18 cellular contexts compared by ENCODE assay signal in the genomic region with DNA sequence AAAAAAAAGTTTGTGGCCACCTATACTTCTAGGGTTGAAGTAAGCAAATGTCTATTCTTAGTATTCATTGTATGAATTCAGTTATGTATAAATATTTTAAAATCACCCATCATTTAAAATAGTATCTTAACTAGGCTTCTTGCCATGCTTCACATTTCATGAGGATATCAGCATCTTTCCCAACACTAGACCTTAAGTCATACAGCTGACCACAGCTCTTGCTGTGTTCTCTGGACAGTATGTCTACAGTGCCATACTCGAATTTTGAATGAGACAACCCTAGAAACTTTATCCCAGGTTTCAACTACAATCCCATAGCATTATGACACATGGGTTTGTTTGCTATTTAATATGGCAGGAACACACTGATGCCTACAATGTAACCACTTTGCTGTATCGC. TPM values are rescaled to one million over a fixed set of nuclear protein-coding genes. Genes with fewer than 3 reads are reported as not detected.
DNase-seq lines count a peak whose midpoint lies in the region; ATAC-seq and TF ChIP-seq lines count a peak whose summit lies in the region.
"Had no signal": no experiment of that assay in that cellular context is flagged by ENCODE, and none has a peak within 500 bp of the region (broad histone marks: within the 10 kb centered on the region; RNA-seq: fewer than 3 reads in every experiment).

No MANE protein-coding gene starts in this region.

- TF ChIP-seq CTCF in MCF 10A (IDR thresholded peaks at IDR 0.05; ENCODE audit: unreplicated experiment) = no peak
- no peak for TF ChIP-seq CTCF in breast epithelium (IDR thresholded peaks at IDR 0.05)
- no peak for TF ChIP-seq CTCF in fibroblast of pulmonary artery (IDR thresholded peaks at IDR 0.05; ENCODE audit: low read length, missing control alignments)
- no peak for TF ChIP-seq CTCF in Calu3 (IDR thresholded peaks at IDR 0.05; ENCODE audit: unreplicated experiment)

- no peaks in the 10 kb centered on the region for H3K4me1 ChIP-seq in breast epithelium

- H3K27ac Mint-ChIP-seq in MCF 10A (ENCODE audit: low read depth, unreplicated experiment) (peak overlapping the region; percentile 77), Calu3 (ENCODE audit: unreplicated experiment) (no peak overlapping the region)
- peak overlapping the region; percentile 0 for H3K27ac Mint-ChIP-seq in activated T-helper 17 cell treated with anti-CD3 and anti-CD28 coated beads, Interleukin-2, amount 50 U/mL, for 72 hours
- peak overlapping the region; percentile 35 for H3K27ac Mint-ChIP-seq in stimulated activated memory B cell treated with anti-CD40 and anti-IgM and Interleukin-4, amounts not matched to agents 10 μg/mL and 1 μg/mL and 100 μg/mL, for 72 hours

- POLR2A ChIA-PET in MCF 10A (lab: Yijun Ruan, JAX) = interaction anchor here (0.7 kb wide), 1 partner anchor 261 kb away, joined by 3 read pairs; no protein-coding TSS in a partner anchor

- TF ChIP-seq POLR2A in breast epithelium (IDR thresholded peaks at IDR 0.05) (no peak), erythroblast (IDR thresholded peaks at IDR 0.05; ENCODE audit: low read length) (no peak)

- no peak overlapping the region for H3K27ac ChIP-seq in breast epithelium
- H3K27ac ChIP-seq: C4-2B had no signal

- no peaks in the 10 kb centered on the region for H3K27me3 ChIP-seq in breast epithelium

- H3K4me1 Mint-ChIP-seq in MCF 10A (ENCODE audit: insufficient read depth, unreplicated experiment) (peaks cover 12% of the 10 kb centered on the region), Calu3 (ENCODE audit: low read depth, unreplicated experiment) (peaks cover 8% of the 10 kb centered on the region)
- peaks cover 5% of the 10 kb centered on the region for H3K4me1 Mint-ChIP-seq in activated T-helper 17 cell treated with anti-CD3 and anti-CD28 coated beads, Interleukin-2, amount 50 U/mL, for 72 hours
- peaks cover 44% of the 10 kb centered on the region for H3K4me1 Mint-ChIP-seq in stimulated activated memory B cell treated with anti-CD40 and anti-IgM and Interleukin-4, amounts not matched to agents 10 μg/mL and 1 μg/mL and 100 μg/mL, for 72 hours

- no peak for ATAC-seq in activated T-helper 17 cell treated with anti-CD3 and anti-CD28 coated beads, Interleukin-2, amount 50 U/mL, for 72 hours (replicated peaks)
- ATAC-seq in stimulated activated memory B cell treated with anti-CD40 and anti-IgM and Interleukin-4, amounts not matched to agents 10 μg/mL and 1 μg/mL and 100 μg/mL, for 72 hours = no peak
- no peak for ATAC-seq in GM18873 (IDR thresholded peaks at IDR 0.05; ENCODE audit: low FRiP score, unreplicated experiment)
- ATAC-seq: K562, Panc1 had no signal

- H3K4me3 ChIP-seq in breast epithelium (no peak overlapping the region), fibroblast of pulmonary artery (replicated peaks; ENCODE audit: low read depth, low read length) (no peak overlapping the region)
- H3K4me3 ChIP-seq: K562 had no signal

- H3K9me3 ChIP-seq in breast epithelium = no peaks in the 10 kb centered on the region

- DNase-seq in MCF 10A (ENCODE audit: unreplicated experiment) (no peak), breast epithelium (ENCODE audit: low spot score in 2 of 2) (no peak), fibroblast of pulmonary artery (ENCODE audit: low read depth) (peak; percentile 42), erythroblast (lab: John Stamatoyannopoulos, UW) (no peak), Calu3 (no peak)
- DNase-seq: 8988T, COR-L47, DMS53, NCI-H1105, NCI-H187, NCI-H446 treated with DMSO at 0.1 percent for 48 hours, NCI-H774 had no signal

- H3K27me3 Mint-ChIP-seq in MCF 10A (ENCODE audit: insufficient read depth, unreplicated experiment) = no peaks in the 10 kb centered on the region
- no peaks in the 10 kb centered on the region for H3K27me3 Mint-ChIP-seq in activated T-helper 17 cell treated with anti-CD3 and anti-CD28 coated beads, Interleukin-2, amount 50 U/mL, for 72 hours
- H3K27me3 Mint-ChIP-seq in stimulated activated memory B cell treated with anti-CD40 and anti-IgM and Interleukin-4, amounts not matched to agents 10 μg/mL and 1 μg/mL and 100 μg/mL, for 72 hours = no peaks in the 10 kb centered on the region
- no peaks in the 10 kb centered on the region for H3K27me3 Mint-ChIP-seq in Calu3 (ENCODE audit: unreplicated experiment)

- CTCF ChIA-PET in MCF 10A (lab: Yijun Ruan, JAX) (interaction anchor here (0.5 kb wide), 1 partner anchor 159 kb away, joined by 4 read pairs; the partner anchor contains the start of gene BLOC1S5), Calu3 (lab: Charles Lee) (no interaction called here)

- no peaks in the 10 kb centered on the region for H3K36me3 ChIP-seq in breast epithelium

- peaks cover 59% of the 10 kb centered on the region for H3K36me3 Mint-ChIP-seq in MCF 10A (ENCODE audit: insufficient read depth, unreplicated experiment)
- H3K36me3 Mint-ChIP-seq in activated T-helper 17 cell treated with anti-CD3 and anti-CD28 coated beads, Interleukin-2, amount 50 U/mL, for 72 hours (ENCODE audit: low read depth) = peaks cover 71% of the 10 kb centered on the region
- peaks cover 42% of the 10 kb centered on the region for H3K36me3 Mint-ChIP-seq in stimulated activated memory B cell treated with anti-CD40 and anti-IgM and Interleukin-4, amounts not matched to agents 10 μg/mL and 1 μg/mL and 100 μg/mL, for 72 hours
- peaks cover 19% of the 10 kb centered on the region for H3K36me3 Mint-ChIP-seq in Calu3 (ENCODE audit: insufficient read depth, unreplicated experiment)

- intact Hi-C loops in MCF 10A (cut with micrococcal nuclease) (no loop called here), breast epithelium (cut with DNase I; ENCODE audit: low total_unique reads) (no loop called here), Calu3 (cut with micrococcal nuclease; ENCODE audit: unreplicated experiment) (no loop called here)

- BruUV-seq in MCF 10A (replicated peaks; lab: Mats Ljungman, UMichigan) (no TSS peak), Calu3 (replicated peaks; lab: Mats Ljungman, UMichigan) (no TSS peak)

- H3K9me3 Mint-ChIP-seq in MCF 10A (ENCODE audit: unreplicated experiment) = no peaks in the 10 kb centered on the region
- H3K9me3 Mint-ChIP-seq in activated T-helper 17 cell treated with anti-CD3 and anti-CD28 coated beads, Interleukin-2, amount 50 U/mL, for 72 hours = no peaks in the 10 kb centered on the region
- no peaks in the 10 kb centered on the region for H3K9me3 Mint-ChIP-seq in stimulated activated memory B cell treated with anti-CD40 and anti-IgM and Interleukin-4, amounts not matched to agents 10 μg/mL and 1 μg/mL and 100 μg/mL, for 72 hours
- H3K9me3 Mint-ChIP-seq in Calu3 (ENCODE audit: low read depth, unreplicated experiment) = no peaks in the 10 kb centered on the region

- H3K4me3 Mint-ChIP-seq in MCF 10A (ENCODE audit: unreplicated experiment) (no peak overlapping the region), Calu3 (ENCODE audit: low read depth, unreplicated experiment) (no peak overlapping the region)
- H3K4me3 Mint-ChIP-seq in activated T-helper 17 cell treated with anti-CD3 and anti-CD28 coated beads, Interleukin-2, amount 50 U/mL, for 72 hours = no peak overlapping the region
- no peak overlapping the region for H3K4me3 Mint-ChIP-seq in stimulated activated memory B cell treated with anti-CD40 and anti-IgM and Interleukin-4, amounts not matched to agents 10 μg/mL and 1 μg/mL and 100 μg/mL, for 72 hours

RNA-seq across cellular contexts. Expression of gene TXNDC5, which starts 5.2 kb away (rescaled TPM):
- total RNA-seq in MCF 10A (2022) (195 and 263 TPM in 2 replicates), breast epithelium (100 to 1,000 TPM; 123 to 191 (median 165) TPM), Calu3 (2022) (81.3 and 111 TPM in 2 replicates)
- 10 to 100 TPM; 48.3 to 95.0 TPM for total RNA-seq in activated T-helper 17 cell treated with anti-CD3 and anti-CD28 coated beads, Interleukin-2, amount 50 U/mL, for 72 hours
